In genomic region chr1:89942825-89943658, GRCh38 we compare ENCODE assay signal across 1 cellular context.
A peak's percentile ranks its signal among the peaks of the same experiment; 100 is the strongest.
TF ChIP-seq lines count a peak whose summit lies in the region.

No MANE protein-coding gene starts in this region.

TF ChIP-seq in HepG2, 621 proteins besides CTCF, POLR2A, EP300 and RAD21 (continued from another document and continues in another):
- TF ChIP-seq UBTF (CRISPR knock-in tag; IDR thresholded peaks at IDR 0.05) (no peak), TFE3 (CRISPR knock-in tag; IDR thresholded peaks at IDR 0.05) (peak; percentile 30; the same call in 1 of the 2 replicates), MXD4 (CRISPR knock-in tag; IDR thresholded peaks at IDR 0.05) (0 out of 2 replicates have a peak, but pooled peaks have one; percentile 21), ZNF24 (IDR thresholded peaks at IDR 0.05) (no peak), MEIS2 (CRISPR knock-in tag; IDR thresholded peaks at IDR 0.05) (no peak), ZNF572 (CRISPR knock-in tag; IDR thresholded peaks at IDR 0.05) (no peak), ZBTB1 (CRISPR knock-in tag; IDR thresholded peaks at IDR 0.05; ENCODE audit: borderline replicate concordance) (no peak), ZNF879 (CRISPR knock-in tag; IDR thresholded peaks at IDR 0.05) (no peak), FOXC1 (CRISPR knock-in tag; IDR thresholded peaks at IDR 0.05; ENCODE audit: borderline replicate concordance) (0 out of 2 replicates have a peak, but pooled peaks have one; percentile 26), RELA (CRISPR knock-in tag; IDR thresholded peaks at IDR 0.05) (no peak), GABPB1 (CRISPR knock-in tag; IDR thresholded peaks at IDR 0.05) (no peak), MLX (CRISPR knock-in tag; IDR thresholded peaks at IDR 0.05) (0 out of 2 replicates have a peak, but pooled peaks have one; percentile 27), ZNF746 (CRISPR knock-in tag; IDR thresholded peaks at IDR 0.05) (no peak), GLMP (CRISPR knock-in tag; IDR thresholded peaks at IDR 0.05; ENCODE audit: borderline replicate concordance) (no peak), MAF1 (CRISPR knock-in tag; IDR thresholded peaks at IDR 0.05; ENCODE audit: borderline replicate concordance) (no peak), NPAS2 (CRISPR knock-in tag; IDR thresholded peaks at IDR 0.05; ENCODE audit: borderline replicate concordance) (no peak), ZNF777 (CRISPR knock-in tag; IDR thresholded peaks at IDR 0.05) (no peak), TRAFD1 (CRISPR knock-in tag; IDR thresholded peaks at IDR 0.05; ENCODE audit: borderline replicate concordance) (no peak), ZNF800 (CRISPR knock-in tag; IDR thresholded peaks at IDR 0.05) (no peak; the same call in 1 of the 2 replicates), DNMT3B (CRISPR knock-in tag; conservative IDR thresholded peaks at IDR 0.05) (0 out of 2 replicates have a peak, but pooled peaks have one; percentile 16), MIXL1 (CRISPR knock-in tag; IDR thresholded peaks at IDR 0.05) (0 out of 2 replicates have a peak, but pooled peaks have one; percentile 68), TBP (CRISPR knock-in tag; IDR thresholded peaks at IDR 0.05) (no peak), MBD4 (IDR thresholded peaks at IDR 0.05; ENCODE audit: borderline replicate concordance, low read length) (no peak), ZNF562 (CRISPR knock-in tag; IDR thresholded peaks at IDR 0.05; ENCODE audit: borderline replicate concordance) (no peak), CREBL2 (CRISPR knock-in tag; IDR thresholded peaks at IDR 0.05; ENCODE audit: borderline replicate concordance) (no peak), ZNF609 (CRISPR knock-in tag; IDR thresholded peaks at IDR 0.05; ENCODE audit: borderline replicate concordance) (peak; percentile 74; the same call in 1 of the 2 replicates), TOE1 (CRISPR knock-in tag; IDR thresholded peaks at IDR 0.05) (no peak), ZNF18 (CRISPR knock-in tag; IDR thresholded peaks at IDR 0.05; ENCODE audit: insufficient replicate concordance) (no peak), PRDM10 (CRISPR knock-in tag; IDR thresholded peaks at IDR 0.05; ENCODE audit: low read depth) (peak; percentile 92), ZNF275 (CRISPR knock-in tag; IDR thresholded peaks at IDR 0.05; ENCODE audit: borderline replicate concordance) (peak; percentile 19; the same call in 1 of the 2 replicates), JUND (CRISPR knock-in tag; IDR thresholded peaks at IDR 0.05) (no peak), AHR (CRISPR knock-in tag; IDR thresholded peaks at IDR 0.05) (no peak), SMAD3 (CRISPR knock-in tag; IDR thresholded peaks at IDR 0.05) (peak; percentile 67; the same call in 1 of the 2 replicates), ELF4 (CRISPR knock-in tag; IDR thresholded peaks at IDR 0.05; ENCODE audit: borderline replicate concordance) (no peak), FOXK1 (CRISPR knock-in tag; IDR thresholded peaks at IDR 0.05; ENCODE audit: borderline replicate concordance, low read depth) (peak; percentile 81; the same call in 1 of the 2 replicates), FOSL1 (CRISPR knock-in tag; IDR thresholded peaks at IDR 0.05; ENCODE audit: borderline replicate concordance) (no peak), ZNF781 (CRISPR knock-in tag; IDR thresholded peaks at IDR 0.05; ENCODE audit: borderline replicate concordance, not compliant biosample characterization) (no peak), ZBTB38 (CRISPR knock-in tag; IDR thresholded peaks at IDR 0.05) (no peak)
